9 cellular contexts compared by ENCODE assay signal in genomic region chr4:35934370-35934981, GRCh38.
A peak's percentile ranks its signal among the peaks of the same experiment; 100 is the strongest.
DNase-seq lines count a peak whose midpoint lies in the region; ATAC-seq, FAIRE-seq and TF ChIP-seq lines count a peak whose summit lies in the region.
"Had no signal": no experiment of that assay in that cellular context is flagged by ENCODE, and none has a peak within 500 bp of the region (broad histone marks: within the 10 kb centered on the region; RNA-seq: fewer than 3 reads in every experiment).

No MANE protein-coding gene starts in this region.

- DNase-seq in NCI-H187 (lab: John Stamatoyannopoulos, UW) = peak; percentile 1 to 14
- DNase-seq in NCI-H187 treated with DMSO at 0.1 percent for 48 hours (lab: John Stamatoyannopoulos, UW) = no peak
- peak; percentile 58 for DNase-seq in NAMALWA (ENCODE audit: low spot score)
- DNase-seq in K562 (ENCODE audit: extremely low read depth in 1 of 4, low spot score in 3 of 4) = peak in 3 of 4 experiments; percentile 4 to 12 (median 4)
- peak; percentile 69 for DNase-seq in medulla oblongata (ENCODE audit: extremely low spot score)
- DNase-seq in effector CD8-positive, alpha-beta T cell (lab: John Stamatoyannopoulos, UW) = no peak

- no peak for TF ChIP-seq POLR2A in K562 (conservative IDR thresholded peaks at IDR 0.05)

- TF ChIP-seq CTCF in K562 (IDR thresholded peaks at IDR 0.05 in 2 of 3, conservative IDR thresholded peaks at IDR 0.05 in 1 of 3; ENCODE audit: insufficient read depth in 2 of 3, low read depth in 1 of 3, low read length in 3 of 3) = peak in 1 of 3 experiments; percentile 55; a peak in 2 of 6 replicates

- in situ Hi-C loops in K562 (cut with MboI) = no loop called here

- no peaks in the 10 kb centered on the region for H3K36me3 ChIP-seq in K562 (ENCODE audit: control insufficient read depth, insufficient read depth, low read length)
- H3K36me3 ChIP-seq: BLaER1 treated with 17β-estradiol and CSF1 and Interleukin-3, amounts not matched to agents 10 nM and 100 nM had no signal

- H3K9me3 ChIP-seq in K562 (replicated peaks; ENCODE audit: control insufficient read depth, insufficient read depth, low read depth, low read length) = no peaks in the 10 kb centered on the region
- H3K9me3 ChIP-seq: BLaER1 treated with 17β-estradiol and CSF1 and Interleukin-3, amounts not matched to agents 10 nM and 100 nM had no signal

- H3K27ac ChIP-seq in K562 (ENCODE audit: extremely low read depth, low read depth, low read length) = no peak overlapping the region
- H3K27ac ChIP-seq: BLaER1 treated with 17β-estradiol and CSF1 and Interleukin-3, amounts not matched to agents 10 nM and 100 nM had no signal

- no peaks in the 10 kb centered on the region for H3K27me3 ChIP-seq in K562 (ENCODE audit: control insufficient read depth in 2 of 2, insufficient read depth in 2 of 2, low read length in 2 of 2)
- H3K27me3 ChIP-seq: BLaER1 treated with 17β-estradiol and CSF1 and Interleukin-3, amounts not matched to agents 10 nM and 100 nM had no signal

- TF ChIP-seq EP300 in K562 (IDR thresholded peaks at IDR 0.05; ENCODE audit: low read length) = no peak

- H3K4me2 ChIP-seq in K562 (ENCODE audit: insufficient read depth, low read length) = no peak overlapping the region
- H3K4me2 ChIP-seq: BLaER1 treated with 17β-estradiol and CSF1 and Interleukin-3, amounts not matched to agents 10 nM and 100 nM had no signal

- CTCF ChIA-PET in K562 (lab: Yijun Ruan, JAX; ENCODE audit: low intra/inter-chr PET ratio) = interaction anchor here (0.7 kb wide), 1 partner anchor 1433 kb away, joined by 3 read pairs; no protein-coding TSS in a partner anchor

- no peak overlapping the region for H3K9ac ChIP-seq in K562 (ENCODE audit: insufficient read depth in 1 of 2, low read depth in 2 of 2, low read length in 2 of 2)
- H3K9ac ChIP-seq: BLaER1 treated with 17β-estradiol and CSF1 and Interleukin-3, amounts not matched to agents 10 nM and 100 nM had no signal

- H4K20me1 ChIP-seq in K562 (replicated peaks; ENCODE audit: control insufficient read depth, insufficient read depth, low read length) = no peaks in the 10 kb centered on the region
- H4K20me1 ChIP-seq: BLaER1 treated with 17β-estradiol and CSF1 and Interleukin-3, amounts not matched to agents 10 nM and 100 nM had no signal

- no TSS peak for BruUV-seq in K562 (replicated peaks; lab: Mats Ljungman, UMichigan)

- ATAC-seq in K562 (no peak), HG02642 (IDR thresholded peaks at IDR 0.05; ENCODE audit: poor library complexity, unreplicated experiment) (no peak), HG02981 (IDR thresholded peaks at IDR 0.05; ENCODE audit: unreplicated experiment) (no peak)

- no peak for FAIRE-seq in K562 (lab: Jason Lieb, UNC)

- H2AFZ ChIP-seq in K562 (ENCODE audit: low read depth, low read length) = no peak overlapping the region

- H3K79me2 ChIP-seq in K562 (ENCODE audit: control insufficient read depth, insufficient read depth, low read length) = no peaks in the 10 kb centered on the region

- H3K9me1 ChIP-seq in K562 (ENCODE audit: control insufficient read depth, insufficient read depth, low read length) = no peaks in the 10 kb centered on the region

- no peaks in the 10 kb centered on the region for H3K4me1 ChIP-seq in K562 (replicated peaks in 1 of 2; ENCODE audit: control insufficient read depth in 2 of 2, insufficient read depth in 2 of 2, low read length in 2 of 2)

- H3K4me3 ChIP-seq in K562 = no peak overlapping the region
- H3K4me3 ChIP-seq: BLaER1 treated with 17β-estradiol and CSF1 and Interleukin-3, amounts not matched to agents 10 nM and 100 nM had no signal

- POLR2A ChIA-PET in K562 (lab: Yijun Ruan, JAX) = no interaction called here

- WGBS in K562 (ENCODE audit: insufficient coverage, low coverage, missing lambda C conversion rate) = 0% methylated on average over 4 of the region's 4 CpGs

- intact Hi-C loops in K562 (cut with micrococcal nuclease) = no loop called here

- peak; percentile 41 to 62 for TF ChIP-seq RAD21 in K562 (CRISPR knock-in tag; conservative IDR thresholded peaks at IDR 0.05 in 1 of 2, IDR thresholded peaks at IDR 0.05 in 1 of 2)

TF ChIP-seq in K562, 482 proteins besides CTCF, POLR2A, EP300 and RAD21:
- TF ChIP-seq ARID1B (IDR thresholded peaks at IDR 0.05) = no peak
- no peak for TF ChIP-seq NR4A1 (CRISPR knock-in tag; IDR thresholded peaks at IDR 0.05)
- TF ChIP-seq NR4A1 (tag; IDR thresholded peaks at IDR 0.05) = no peak
- TF ChIP-seq TAF7 (tag; IDR thresholded peaks at IDR 0.05) = no peak
- TF ChIP-seq NFIX (CRISPR knock-in tag; IDR thresholded peaks at IDR 0.05; ENCODE audit: low read depth) = no peak
- TF ChIP-seq SMARCC2 (IDR thresholded peaks at IDR 0.05; ENCODE audit: low read depth) = no peak
- TF ChIP-seq MCM5 (IDR thresholded peaks at IDR 0.05; ENCODE audit: low read depth) = no peak

Comparison
In these comparisons a context has a peak if more than half of its experiments do, and no peak if none do; other contexts are left out.
1. DNase-seq: peak in NCI-H187 (2 of 2), NAMALWA (single experiment), K562 (3 of 4) and medulla oblongata (single experiment); none in NCI-H187 treated with DMSO at 0.1 percent for 48 hours (single experiment) and effector CD8-positive, alpha-beta T cell (single experiment).